34 cellular contexts compared by ENCODE assay signal in genomic region chr3:67486883-67487282, GRCh38.
"Had no signal": no experiment of that assay in that cellular context is flagged by ENCODE, and none has a peak within 500 bp of the region (broad histone marks: within the 10 kb centered on the region; RNA-seq: fewer than 3 reads in every experiment).

No MANE protein-coding gene starts in this region.

- ATAC-seq: activated CD8-positive, alpha-beta T cell treated with anti-CD3 and anti-CD28 coated beads for 36 hours; activated naive CD8-positive, alpha-beta T cell treated with anti-CD3 and anti-CD28 coated beads, Interleukin-2, amount 50 U/mL, for 24 hours; activated T-cell treated with anti-CD3 and anti-CD28 coated beads, Interleukin-2, amount 50 U/mL, for 4 hours; activated T-cell treated with anti-CD3 and anti-CD28 coated beads, Interleukin-2, amount 50 U/mL, for 72 hours had no signal

- H3K27me3 ChIP-seq: ascending aorta had no signal

- H3K27me3 Mint-ChIP-seq: activated B cell treated with CpG ODN at 0.5 μM for 24 hours; activated CD4-positive, alpha-beta memory T cell treated with anti-CD3 and anti-CD28 coated beads for 36 hours; activated CD4-positive, alpha-beta T cell treated with anti-CD3 and anti-CD28 coated beads, Interleukin-2, amount 10 ng/mL, durations not matched to agents 24 days and 14 days; activated CD8-positive, alpha-beta T cell treated with anti-CD3 and anti-CD28 coated beads for 36 hours; activated naive CD4-positive, alpha-beta T cell treated with anti-CD3 and anti-CD28 coated beads, Interleukin-2, amount 10 ng/mL, durations not matched to agents 7 days and 5 days; activated naive CD4-positive, alpha-beta T cell treated with anti-CD3 and anti-CD28 coated beads, Interleukin-2, amount 50 U/mL, for 24 hours; activated naive CD8-positive, alpha-beta T cell; activated naive CD8-positive, alpha-beta T cell treated with anti-CD3 and anti-CD28 coated beads, Interleukin-2, amount 10 ng/mL, durations not matched to agents 7 days and 5 days; activated naive CD8-positive, alpha-beta T cell treated with anti-CD3 and anti-CD28 coated beads, Interleukin-2, amount 50 U/mL, for 24 hours; brain had no signal

- H3K4me1 Mint-ChIP-seq: activated B cell treated with CpG ODN at 0.5 μM for 24 hours, brain had no signal

- DNase-seq: activated B cell treated with CpG ODN at 0.5 μM for 24 hours; activated CD4-positive, alpha-beta memory T cell treated with anti-CD3 and anti-CD28 coated beads for 36 hours; activated CD4-positive, alpha-beta T cell treated with anti-CD3 and anti-CD28 coated beads for 4 hours; activated CD4-positive, alpha-beta T cell treated with anti-CD3 and anti-CD28 coated beads, Interleukin-2, amount 10 ng/mL, durations not matched to agents 24 days and 14 days; activated CD4-positive, alpha-beta T cell treated with anti-CD3 and anti-CD28 coated beads, Interleukin-2, amount 50 U/mL, for 1 hour; activated CD4-positive, alpha-beta T cell treated with anti-CD3 and anti-CD28 coated beads, Interleukin-2, amount 50 U/mL, for 4 hours; activated CD4-positive, CD25-positive, alpha-beta regulatory T cell treated with anti-CD3 and anti-CD28 coated beads, Interleukin-2, amount 50 U/mL, for 72 hours; activated CD8-positive, alpha-beta memory T cell treated with anti-CD3 and anti-CD28 coated beads, Interleukin-2, amount 50 U/mL, for 4 hours; activated CD8-positive, alpha-beta T cell treated with anti-CD3 and anti-CD28 coated beads for 36 hours; activated effector memory CD4-positive, alpha-beta T cell treated with Interleukin-2 at 50 U/mL for 16 hours; activated gamma-delta T cell; activated naive CD4-positive, alpha-beta T cell treated with anti-CD3 and anti-CD28 coated beads, Interleukin-2, amount 10 ng/mL, durations not matched to agents 7 days and 5 days; activated naive CD4-positive, alpha-beta T cell treated with Interleukin-2 at 50 U/mL for 16 hours; activated naive CD8-positive, alpha-beta T cell treated with anti-CD3 and anti-CD28 coated beads, Interleukin-2, amount 10 ng/mL, durations not matched to agents 7 days and 5 days; activated naive CD8-positive, alpha-beta T cell treated with anti-CD3 and anti-CD28 coated beads, Interleukin-2, amount 50 U/mL, for 24 hours; activated T-cell treated with anti-CD3 and anti-CD28 coated beads for 4 hours; activated T-cell treated with anti-CD3 and anti-CD28 coated beads, Interleukin-2, amount 50 U/mL, for 1 hour; activated T-cell treated with anti-CD3 and anti-CD28 coated beads, Interleukin-2, amount 50 U/mL, for 4 hours; activated T-cell treated with anti-CD3 and anti-CD28 coated beads, Interleukin-2, amount 50 U/mL, for 72 hours; amygdala; anterior cingulate cortex; central memory CD4-positive, alpha-beta T cell; T-helper 1 cell; T-helper 2 cell; T-helper 9 cell had no signal

- H3K27ac Mint-ChIP-seq: activated B cell treated with CpG ODN at 0.5 μM for 24 hours; activated CD4-positive, alpha-beta memory T cell treated with anti-CD3 and anti-CD28 coated beads for 36 hours; activated CD4-positive, alpha-beta T cell treated with anti-CD3 and anti-CD28 coated beads, Interleukin-2, amount 10 ng/mL, durations not matched to agents 24 days and 14 days; activated CD8-positive, alpha-beta T cell treated with anti-CD3 and anti-CD28 coated beads for 36 hours; activated naive CD4-positive, alpha-beta T cell treated with anti-CD3 and anti-CD28 coated beads, Interleukin-2, amount 10 ng/mL, durations not matched to agents 7 days and 5 days; activated naive CD4-positive, alpha-beta T cell treated with anti-CD3 and anti-CD28 coated beads, Interleukin-2, amount 50 U/mL, for 24 hours; activated naive CD8-positive, alpha-beta T cell; activated naive CD8-positive, alpha-beta T cell treated with anti-CD3 and anti-CD28 coated beads, Interleukin-2, amount 10 ng/mL, durations not matched to agents 7 days and 5 days; activated naive CD8-positive, alpha-beta T cell treated with anti-CD3 and anti-CD28 coated beads, Interleukin-2, amount 50 U/mL, for 24 hours; activated T-cell treated with anti-CD3 and anti-CD28 coated beads, Interleukin-2, amount 50 U/mL, for 72 hours; activated T-helper 1 cell treated with anti-CD3 and anti-CD28 coated beads, Interleukin-12 subunit alpha, Interleukin-12 subunit beta, Interleukin-2, Interleukin-4 antibody, amounts not matched to agents 30 ng/mL and 10 ng/mL and 1 ng/mL, durations not matched to agents 14 hours and 24 hours and 36 hours; activated T-helper 2 cell treated with anti-CD3 and anti-CD28 coated beads, Interferon-gamma antibody, Interleukin-2, Interleukin-4, amounts not matched to agents 10 μg/mL and 5 μg/mL and 100 μg/mL, durations not matched to agents 14 hours and 24 hours and 36 hours; T-helper 1 cell treated with Interleukin-12 subunit alpha and Interleukin-12 subunit beta and Interleukin-4 antibody, amounts not matched to agents 30 μg/mL and 1 μg/mL, for 36 hours; T-helper 2 cell treated with Interferon-gamma antibody and Interleukin-4, amounts not matched to agents 5 μg/mL and 100 μg/mL, for 36 hours had no signal

- H3K36me3 Mint-ChIP-seq: brain had no signal

- H3K27ac ChIP-seq: ascending aorta, VCaP had no signal

- H3K4me3 Mint-ChIP-seq: activated B cell treated with CpG ODN at 0.5 μM for 24 hours; activated CD4-positive, alpha-beta memory T cell treated with anti-CD3 and anti-CD28 coated beads for 36 hours; activated CD4-positive, alpha-beta T cell treated with anti-CD3 and anti-CD28 coated beads, Interleukin-2, amount 10 ng/mL, durations not matched to agents 24 days and 14 days; activated CD8-positive, alpha-beta T cell treated with anti-CD3 and anti-CD28 coated beads for 36 hours; activated naive CD4-positive, alpha-beta T cell treated with anti-CD3 and anti-CD28 coated beads, Interleukin-2, amount 10 ng/mL, durations not matched to agents 7 days and 5 days; activated naive CD4-positive, alpha-beta T cell treated with anti-CD3 and anti-CD28 coated beads, Interleukin-2, amount 50 U/mL, for 24 hours; activated naive CD8-positive, alpha-beta T cell; activated naive CD8-positive, alpha-beta T cell treated with anti-CD3 and anti-CD28 coated beads, Interleukin-2, amount 10 ng/mL, durations not matched to agents 7 days and 5 days; activated naive CD8-positive, alpha-beta T cell treated with anti-CD3 and anti-CD28 coated beads, Interleukin-2, amount 50 U/mL, for 24 hours; activated T-cell treated with anti-CD3 and anti-CD28 coated beads, Interleukin-2, amount 50 U/mL, for 4 hours; activated T-cell treated with anti-CD3 and anti-CD28 coated beads, Interleukin-2, amount 50 U/mL, for 72 hours; activated T-helper 1 cell treated with anti-CD3 and anti-CD28 coated beads, Interleukin-12 subunit alpha, Interleukin-12 subunit beta, Interleukin-2, Interleukin-4 antibody, amounts not matched to agents 30 ng/mL and 10 ng/mL and 1 ng/mL, durations not matched to agents 14 hours and 24 hours and 36 hours; brain; T-helper 1 cell treated with Interleukin-12 subunit alpha and Interleukin-12 subunit beta and Interleukin-4 antibody, amounts not matched to agents 30 μg/mL and 1 μg/mL, for 36 hours; T-helper 2 cell treated with Interferon-gamma antibody and Interleukin-4, amounts not matched to agents 5 μg/mL and 100 μg/mL, for 36 hours had no signal

- H3K36me3 ChIP-seq: ascending aorta had no signal

- H3K9me3 ChIP-seq: ascending aorta had no signal

- H3K9me3 Mint-ChIP-seq: activated B cell treated with CpG ODN at 0.5 μM for 24 hours; activated CD4-positive, alpha-beta memory T cell treated with anti-CD3 and anti-CD28 coated beads for 36 hours; activated CD4-positive, alpha-beta T cell treated with anti-CD3 and anti-CD28 coated beads, Interleukin-2, amount 10 ng/mL, durations not matched to agents 24 days and 14 days; activated CD8-positive, alpha-beta T cell treated with anti-CD3 and anti-CD28 coated beads for 36 hours; activated naive CD4-positive, alpha-beta T cell treated with anti-CD3 and anti-CD28 coated beads, Interleukin-2, amount 10 ng/mL, durations not matched to agents 7 days and 5 days; activated T-cell treated with anti-CD3 and anti-CD28 coated beads, Interleukin-2, amount 50 U/mL, for 4 hours; activated T-cell treated with anti-CD3 and anti-CD28 coated beads, Interleukin-2, amount 50 U/mL, for 72 hours; activated T-helper 1 cell treated with anti-CD3 and anti-CD28 coated beads, Interleukin-12 subunit alpha, Interleukin-12 subunit beta, Interleukin-2, Interleukin-4 antibody, amounts not matched to agents 30 ng/mL and 10 ng/mL and 1 ng/mL, durations not matched to agents 14 hours and 24 hours and 36 hours; activated T-helper 2 cell treated with anti-CD3 and anti-CD28 coated beads, Interferon-gamma antibody, Interleukin-2, Interleukin-4, amounts not matched to agents 10 μg/mL and 5 μg/mL and 100 μg/mL, durations not matched to agents 14 hours and 24 hours and 36 hours; brain; T-helper 2 cell treated with Interferon-gamma antibody and Interleukin-4, amounts not matched to agents 5 μg/mL and 100 μg/mL, for 36 hours had no signal

- H3K4me3 ChIP-seq: ascending aorta had no signal
